11 cellular contexts compared by ENCODE assay signal in genomic region chr5:172438304-172438652, GRCh38. TPM values are rescaled to one million over a fixed set of nuclear protein-coding genes. Genes with fewer than 3 reads are reported as not detected.
DNase-seq lines count a peak whose midpoint lies in the region; ATAC-seq and TF ChIP-seq lines count a peak whose summit lies in the region.
"Had no signal": no experiment of that assay in that cellular context is flagged by ENCODE, and none has a peak within 500 bp of the region (broad histone marks: within the 10 kb centered on the region; RNA-seq: fewer than 3 reads in every experiment).

No MANE protein-coding gene starts in this region.

- no peaks in the 10 kb centered on the region for H4K20me1 ChIP-seq in Karpas-422 (ENCODE audit: insufficient read depth, low read depth, low read length)

- no peaks in the 10 kb centered on the region for H3K9me2 ChIP-seq in Karpas-422 (replicated peaks; ENCODE audit: insufficient read depth, low read length)

- H2AFZ ChIP-seq in Karpas-422 (ENCODE audit: low read length): no peak overlapping the region

- no peaks in the 10 kb centered on the region for H3K79me2 ChIP-seq in Karpas-422 (ENCODE audit: low read length)

- no peaks in the 10 kb centered on the region for H3K36me3 Mint-ChIP-seq in neural crest cell (ENCODE audit: low read depth)
- H3K36me3 Mint-ChIP-seq: activated naive CD4-positive, alpha-beta T cell treated with anti-CD3 and anti-CD28 coated beads, Interleukin-2, amount 50 U/mL, for 72 hours had no signal

- peak overlapping the region; percentile 90 for H3K27ac Mint-ChIP-seq in neural crest cell (ENCODE audit: unreplicated experiment)
- H3K27ac Mint-ChIP-seq: activated naive CD4-positive, alpha-beta T cell treated with anti-CD3 and anti-CD28 coated beads, Interleukin-2, amount 50 U/mL, for 72 hours had no signal

- H3K4me1 ChIP-seq in cardiac muscle cell (ENCODE audit: low read depth) (peaks cover 37% of the 10 kb centered on the region), uterus (peaks cover 6 to 16% of the 10 kb centered on the region in 2 donors), Karpas-422 (ENCODE audit: low read length) (no peaks in the 10 kb centered on the region)

- no peak for ATAC-seq in Right ventricle myocardium inferior
- ATAC-seq in HG03139 (IDR thresholded peaks at IDR 0.05; ENCODE audit: unreplicated experiment): no peak
- ATAC-seq: activated naive CD4-positive, alpha-beta T cell treated with anti-CD3 and anti-CD28 coated beads, Interleukin-2, amount 50 U/mL, for 72 hours had no signal

- no peak overlapping the region for H3K4me3 Mint-ChIP-seq in neural crest cell

- H3K36me3 ChIP-seq in cardiac muscle cell (no peaks in the 10 kb centered on the region), uterus (no peaks in the 10 kb centered on the region), Karpas-422 (ENCODE audit: insufficient read depth, low read length) (no peaks in the 10 kb centered on the region)
- H3K36me3 ChIP-seq: lower lobe of right lung had no signal

- H3K9ac ChIP-seq in Karpas-422 (ENCODE audit: low read length): no peak overlapping the region

- H3K27ac ChIP-seq in cardiac muscle cell (peak overlapping the region; percentile 38), coronary artery (peak overlapping the region; percentile 12 to 73), uterus (peak overlapping the region; percentile 53 to 95), Karpas-422 (ENCODE audit: low read length) (no peak overlapping the region)

- peaks cover 41% of the 10 kb centered on the region for H3K4me1 Mint-ChIP-seq in neural crest cell

- H3K4me3 ChIP-seq in cardiac muscle cell (no peak overlapping the region), coronary artery (no peak overlapping the region), uterus (no peak overlapping the region), Karpas-422 (ENCODE audit: low read length) (no peak overlapping the region)
- H3K4me3 ChIP-seq: lower lobe of right lung had no signal

- no peaks in the 10 kb centered on the region for H3K9me3 Mint-ChIP-seq in neural crest cell
- H3K9me3 Mint-ChIP-seq: activated naive CD4-positive, alpha-beta T cell treated with anti-CD3 and anti-CD28 coated beads, Interleukin-2, amount 50 U/mL, for 72 hours had no signal

- TF ChIP-seq CTCF in cardiac muscle cell (IDR thresholded peaks at IDR 0.05; ENCODE audit: low read depth, low read length) (no peak), coronary artery (IDR thresholded peaks at IDR 0.05) (no peak), neural crest cell (conservative IDR thresholded peaks at IDR 0.05) (no peak), uterus (IDR thresholded peaks at IDR 0.05) (no peak)

- intact Hi-C loops in Right ventricle myocardium inferior (cut with DNase I) (no loop called here), uterus (cut with DNase I; ENCODE audit: low total_unique reads) (no loop called here)

- H3K9me3 ChIP-seq in cardiac muscle cell (ENCODE audit: low read depth) (no peaks in the 10 kb centered on the region), uterus (no peaks in the 10 kb centered on the region), Karpas-422 (ENCODE audit: low read length) (no peaks in the 10 kb centered on the region)
- H3K9me3 ChIP-seq: lower lobe of right lung had no signal

- DNase-seq in cardiac muscle cell (ENCODE audit: low read depth in 1 of 2, low spot score in 1 of 2) (no peak), Right ventricle myocardium inferior (ENCODE audit: missing footprints) (no peak), coronary artery (ENCODE audit: low spot score) (no peak), neural crest cell (ENCODE audit: low read depth, low spot score) (no peak), uterus (no peak), Karpas-422 (no peak)
- DNase-seq in stimulated activated naive CD4-positive, alpha-beta T cell treated with Interleukin-2 at 50 U/mL for 16 hours (lab: John Stamatoyannopoulos, UW): no peak
- DNase-seq: effector CD4-positive, alpha-beta T cell had no signal

- TF ChIP-seq POLR2A in uterus (IDR thresholded peaks at IDR 0.05): no peak

- no peak overlapping the region for H3K4me2 ChIP-seq in Karpas-422 (ENCODE audit: low read depth, low read length, poor library complexity, severe bottlenecking)

- no peaks in the 10 kb centered on the region for H3K27me3 ChIP-seq in cardiac muscle cell
- no peaks in the 10 kb centered on the region for H3K27me3 ChIP-seq in uterus
- H3K27me3 ChIP-seq in Karpas-422 (ENCODE audit: low read length): no peaks in the 10 kb centered on the region

- H3K27me3 Mint-ChIP-seq in neural crest cell (ENCODE audit: low read depth): no peaks in the 10 kb centered on the region

RNA-seq across cellular contexts. Expression of gene SH3PXD2B, which starts 16.0 kb away (rescaled TPM):
- total RNA-seq in cardiac muscle cell (19.7 and 27.6 TPM in 2 replicates), Right ventricle myocardium inferior (5.4 TPM), neural crest cell (86.1 and 89.1 TPM in 2 replicates), uterus (10 to 100 TPM; 26.1 to 82.6 (median 31.0) TPM)
- 13.9 and 20.3 TPM in 2 replicates for polyA plus RNA-seq in cardiac muscle cell
- total RNA-seq in Karpas-422 (2014; rRNA removed; shearing (Covaris generic); ENCODE audit: low replicate concordance): 0.15 TPM in 1 of 2 replicates, not detected in the other
